Comparison of ENCODE assay signal across 8 cellular contexts in the genomic region with DNA sequence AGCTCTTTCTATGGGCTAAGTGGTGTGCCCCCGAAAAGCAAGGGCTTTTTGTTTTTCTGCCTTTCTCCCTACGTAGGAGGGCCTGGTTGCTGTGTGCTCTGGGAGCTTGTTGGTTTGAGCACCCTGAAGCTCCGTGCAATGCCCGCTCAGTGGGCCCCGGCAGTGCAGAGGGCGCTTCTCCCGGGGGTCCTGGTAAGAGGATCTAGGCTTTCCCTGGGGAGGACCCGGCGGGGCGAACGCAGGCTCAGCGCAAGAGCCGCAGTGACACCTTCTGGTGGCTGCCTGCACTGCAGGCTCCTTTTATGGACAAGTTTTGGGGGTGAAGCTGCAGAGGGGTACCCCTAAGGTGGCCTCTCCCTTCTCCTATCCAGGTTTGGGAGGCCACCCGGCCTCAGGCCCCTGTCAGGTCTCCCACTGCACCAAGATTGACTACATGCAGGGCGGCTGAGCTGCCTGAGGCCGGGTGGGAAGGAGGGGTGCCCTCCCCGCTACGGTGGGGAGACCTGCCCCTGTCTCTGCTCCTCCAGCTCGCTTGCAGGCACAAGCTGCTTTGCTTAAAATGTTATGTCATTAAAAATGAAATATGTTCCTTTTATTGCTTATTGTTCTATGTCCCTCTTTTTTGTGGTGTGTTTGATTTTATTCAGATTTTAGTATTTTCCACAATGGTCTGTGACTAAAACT.
A peak's percentile ranks its signal among the peaks of the same experiment; 100 is the strongest.
DNase-seq lines count a peak whose midpoint lies in the region; ATAC-seq and TF ChIP-seq lines count a peak whose summit lies in the region.

No MANE protein-coding gene starts in this region.

- H3K4me1 Mint-ChIP-seq in WTC11, result peaks cover 8% of the 10 kb centered on the region
- no peaks in the 10 kb centered on the region for H3K4me1 Mint-ChIP-seq in activated T-helper 2 cell treated with anti-CD3 and anti-CD28 coated beads, Interferon-gamma antibody, Interleukin-2, Interleukin-4, amounts not matched to agents 10 μg/mL and 5 μg/mL and 100 μg/mL, durations not matched to agents 14 hours and 24 hours and 36 hours (ENCODE audit: low read depth)

- intact Hi-C loops in activated T-helper 2 cell treated with anti-CD3 and anti-CD28 coated beads, Interferon-gamma antibody, Interleukin-2, Interleukin-4, amounts not matched to agents 10 μg/mL and 5 μg/mL and 100 μg/mL, durations not matched to agents 14 hours and 24 hours and 36 hours (cut with micrococcal nuclease), result no loop called here

- in situ Hi-C loops in ACHN (cut with HindIII; ENCODE audit: low pct_ligation_motif_present, low pct_unique_long_range_greater_than_20kb, low sequenced_read_pairs), result no loop called here

- H3K36me3 Mint-ChIP-seq in WTC11, result no peaks in the 10 kb centered on the region
- no peaks in the 10 kb centered on the region for H3K36me3 Mint-ChIP-seq in activated T-helper 2 cell treated with anti-CD3 and anti-CD28 coated beads, Interferon-gamma antibody, Interleukin-2, Interleukin-4, amounts not matched to agents 10 μg/mL and 5 μg/mL and 100 μg/mL, durations not matched to agents 14 hours and 24 hours and 36 hours (ENCODE audit: low read depth)

- DNase-seq in ACHN (peak; percentile 14), WTC11 (ENCODE audit: low spot score) (peak; percentile 82), left lobe of liver (ENCODE audit: low spot score) (no peak), AG20443 (ENCODE audit: low spot score) (no peak)
- DNase-seq in activated T-helper 2 cell treated with anti-CD3 and anti-CD28 coated beads, Interferon-gamma antibody, Interleukin-2, Interleukin-4, amounts not matched to agents 10 μg/mL and 5 μg/mL and 100 μg/mL, durations not matched to agents 14 hours and 24 hours and 36 hours (ENCODE audit: low spot score), result no peak

- H3K9me3 Mint-ChIP-seq in WTC11, result peaks cover 9% of the 10 kb centered on the region; the same call in 1 of the 2 replicates
- peaks cover 17% of the 10 kb centered on the region for H3K9me3 Mint-ChIP-seq in activated T-helper 2 cell treated with anti-CD3 and anti-CD28 coated beads, Interferon-gamma antibody, Interleukin-2, Interleukin-4, amounts not matched to agents 10 μg/mL and 5 μg/mL and 100 μg/mL, durations not matched to agents 14 hours and 24 hours and 36 hours

- POLR2A ChIA-PET in WTC11 (lab: Charles Lee), result no interaction called here

- no peak overlapping the region for H3K27ac Mint-ChIP-seq in WTC11
- H3K27ac Mint-ChIP-seq in activated T-helper 2 cell treated with anti-CD3 and anti-CD28 coated beads, Interferon-gamma antibody, Interleukin-2, Interleukin-4, amounts not matched to agents 10 μg/mL and 5 μg/mL and 100 μg/mL, durations not matched to agents 14 hours and 24 hours and 36 hours, result no peak overlapping the region

- CTCF ChIA-PET in WTC11 (lab: Charles Lee), result interaction anchor here (0.6 to 2.5 kb wide), 60 partner anchors 10 to 721 kb away, joined by 3 to 46 read pairs (median 4); partner anchors contain the start of gene GABRG3

- TF ChIP-seq CTCF in GM12874 (IDR thresholded peaks at IDR 0.05; ENCODE audit: insufficient read depth, low read depth, low read length) (peak; percentile 54), WTC11 (IDR thresholded peaks at IDR 0.05) (peak; percentile 94)

- H3K27me3 Mint-ChIP-seq in WTC11 (ENCODE audit: low read depth), result no peaks in the 10 kb centered on the region
- H3K27me3 Mint-ChIP-seq in activated T-helper 2 cell treated with anti-CD3 and anti-CD28 coated beads, Interferon-gamma antibody, Interleukin-2, Interleukin-4, amounts not matched to agents 10 μg/mL and 5 μg/mL and 100 μg/mL, durations not matched to agents 14 hours and 24 hours and 36 hours (ENCODE audit: low read depth), result no peaks in the 10 kb centered on the region

- ATAC-seq in WTC11 (peak; percentile 88), left lobe of liver (peak; percentile 69), HG02798 (IDR thresholded peaks at IDR 0.05; ENCODE audit: poor library complexity, unreplicated experiment) (no peak), GM21576 (IDR thresholded peaks at IDR 0.05; ENCODE audit: unreplicated experiment) (no peak)

- H3K4me3 Mint-ChIP-seq in WTC11, result peak overlapping the region; percentile 51
- H3K4me3 Mint-ChIP-seq in activated T-helper 2 cell treated with anti-CD3 and anti-CD28 coated beads, Interferon-gamma antibody, Interleukin-2, Interleukin-4, amounts not matched to agents 10 μg/mL and 5 μg/mL and 100 μg/mL, durations not matched to agents 14 hours and 24 hours and 36 hours (ENCODE audit: low read depth), result no peak overlapping the region

TF ChIP-seq in WTC11, 78 proteins besides CTCF, POLR2A, EP300 and RAD21:
- TF ChIP-seq NR1H2 (CRISPR knock-in tag; IDR thresholded peaks at IDR 0.05) (no peak), E2F5 (CRISPR knock-in tag; IDR thresholded peaks at IDR 0.05) (no peak), TEAD1 (CRISPR knock-in tag; IDR thresholded peaks at IDR 0.05) (0 out of 2 replicates have a peak, but pooled peaks have one; percentile 24), TP53 (CRISPR knock-in tag; IDR thresholded peaks at IDR 0.05) (no peak), ZNF396 (CRISPR knock-in tag; IDR thresholded peaks at IDR 0.05; ENCODE audit: borderline replicate concordance) (no peak), ZNF232 (CRISPR knock-in tag; IDR thresholded peaks at IDR 0.05) (no peak), CBFB (CRISPR knock-in tag; IDR thresholded peaks at IDR 0.05; ENCODE audit: low read depth) (no peak), IRF2 (CRISPR knock-in tag; IDR thresholded peaks at IDR 0.05; ENCODE audit: borderline replicate concordance, low read depth) (no peak), ZBTB21 (CRISPR knock-in tag; IDR thresholded peaks at IDR 0.05; ENCODE audit: borderline replicate concordance) (no peak), SMAD4 (CRISPR knock-in tag; IDR thresholded peaks at IDR 0.05) (no peak), TEAD4 (CRISPR knock-in tag; IDR thresholded peaks at IDR 0.05) (no peak), SP1 (CRISPR knock-in tag; conservative IDR thresholded peaks at IDR 0.05) (no peak), ESRRA (CRISPR knock-in tag; IDR thresholded peaks at IDR 0.05; ENCODE audit: borderline replicate concordance) (no peak), ZNF423 (CRISPR knock-in tag; IDR thresholded peaks at IDR 0.05) (peak; percentile 71)
- TF ChIP-seq, protein P1, sequence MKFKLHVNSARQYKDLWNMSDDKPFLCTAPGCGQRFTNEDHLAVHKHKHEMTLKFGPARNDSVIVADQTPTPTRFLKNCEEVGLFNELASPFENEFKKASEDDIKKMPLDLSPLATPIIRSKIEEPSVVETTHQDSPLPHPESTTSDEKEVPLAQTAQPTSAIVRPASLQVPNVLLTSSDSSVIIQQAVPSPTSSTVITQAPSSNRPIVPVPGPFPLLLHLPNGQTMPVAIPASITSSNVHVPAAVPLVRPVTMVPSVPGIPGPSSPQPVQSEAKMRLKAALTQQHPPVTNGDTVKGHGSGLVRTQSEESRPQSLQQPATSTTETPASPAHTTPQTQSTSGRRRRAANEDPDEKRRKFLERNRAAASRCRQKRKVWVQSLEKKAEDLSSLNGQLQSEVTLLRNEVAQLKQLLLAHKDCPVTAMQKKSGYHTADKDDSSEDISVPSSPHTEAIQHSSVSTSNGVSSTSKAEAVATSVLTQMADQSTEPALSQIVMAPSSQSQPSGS (CRISPR knock-in tag; IDR thresholded peaks at IDR 0.05; ENCODE audit: borderline replicate concordance, low read depth), result no peak
- TF ChIP-seq, protein P2, sequence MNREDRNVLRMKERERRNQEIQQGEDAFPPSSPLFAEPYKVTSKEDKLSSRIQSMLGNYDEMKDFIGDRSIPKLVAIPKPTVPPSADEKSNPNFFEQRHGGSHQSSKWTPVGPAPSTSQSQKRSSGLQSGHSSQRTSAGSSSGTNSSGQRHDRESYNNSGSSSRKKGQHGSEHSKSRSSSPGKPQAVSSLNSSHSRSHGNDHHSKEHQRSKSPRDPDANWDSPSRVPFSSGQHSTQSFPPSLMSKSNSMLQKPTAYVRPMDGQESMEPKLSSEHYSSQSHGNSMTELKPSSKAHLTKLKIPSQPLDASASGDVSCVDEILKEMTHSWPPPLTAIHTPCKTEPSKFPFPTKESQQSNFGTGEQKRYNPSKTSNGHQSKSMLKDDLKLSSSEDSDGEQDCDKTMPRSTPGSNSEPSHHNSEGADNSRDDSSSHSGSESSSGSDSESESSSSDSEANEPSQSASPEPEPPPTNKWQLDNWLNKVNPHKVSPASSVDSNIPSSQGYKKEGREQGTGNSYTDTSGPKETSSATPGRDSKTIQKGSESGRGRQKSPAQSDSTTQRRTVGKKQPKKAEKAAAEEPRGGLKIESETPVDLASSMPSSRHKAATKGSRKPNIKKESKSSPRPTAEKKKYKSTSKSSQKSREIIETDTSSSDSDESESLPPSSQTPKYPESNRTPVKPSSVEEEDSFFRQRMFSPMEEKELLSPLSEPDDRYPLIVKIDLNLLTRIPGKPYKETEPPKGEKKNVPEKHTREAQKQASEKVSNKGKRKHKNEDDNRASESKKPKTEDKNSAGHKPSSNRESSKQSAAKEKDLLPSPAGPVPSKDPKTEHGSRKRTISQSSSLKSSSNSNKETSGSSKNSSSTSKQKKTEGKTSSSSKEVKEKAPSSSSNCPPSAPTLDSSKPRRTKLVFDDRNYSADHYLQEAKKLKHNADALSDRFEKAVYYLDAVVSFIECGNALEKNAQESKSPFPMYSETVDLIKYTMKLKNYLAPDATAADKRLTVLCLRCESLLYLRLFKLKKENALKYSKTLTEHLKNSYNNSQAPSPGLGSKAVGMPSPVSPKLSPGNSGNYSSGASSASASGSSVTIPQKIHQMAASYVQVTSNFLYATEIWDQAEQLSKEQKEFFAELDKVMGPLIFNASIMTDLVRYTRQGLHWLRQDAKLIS (CRISPR knock-in tag; IDR thresholded peaks at IDR 0.05; ENCODE audit: borderline replicate concordance), result no peak

Comparison
In these comparisons a context has a peak if more than half of its experiments do, and no peak if none do; other contexts are left out.
1. DNase-seq: peak in ACHN (single experiment) and WTC11 (single experiment); none in left lobe of liver (single experiment), AG20443 (single experiment) and activated T-helper 2 cell treated with anti-CD3 and anti-CD28 coated beads, Interferon-gamma antibody, Interleukin-2, Interleukin-4, amounts not matched to agents 10 μg/mL and 5 μg/mL and 100 μg/mL, durations not matched to agents 14 hours and 24 hours and 36 hours (single experiment).
2. ATAC-seq: peak in WTC11 (single experiment) and left lobe of liver (single experiment); none in HG02798 (single experiment) and GM21576 (single experiment).